10 cellular contexts compared by ENCODE assay signal in genomic region chr1:170697338-170697715, GRCh38. TPM values are rescaled to one million over a fixed set of nuclear protein-coding genes. Genes with fewer than 3 reads are reported as not detected.
"Had no signal": no experiment of that assay in that cellular context is flagged by ENCODE, and none has a peak within 500 bp of the region (broad histone marks: within the 10 kb centered on the region; RNA-seq: fewer than 3 reads in every experiment).

No MANE protein-coding gene starts in this region.

- H3K27me3 ChIP-seq: ovary, thyroid gland had no signal

- H3K4me3 ChIP-seq: ovary, skin epidermis, thyroid gland had no signal

- H3K36me3 ChIP-seq: ovary, thyroid gland had no signal

- DNase-seq: activated B cell treated with CpG ODN at 0.5 μM for 24 hours; activated CD4-positive, alpha-beta T cell treated with anti-CD3 and anti-CD28 coated beads, Interleukin-2, amount 10 ng/mL, durations not matched to agents 24 days and 14 days; activated CD8-positive, alpha-beta memory T cell treated with anti-CD3 and anti-CD28 coated beads for 24 hours; activated naive CD4-positive, alpha-beta T cell treated with Interleukin-2 at 50 U/mL for 16 hours; activated naive CD8-positive, alpha-beta T cell treated with anti-CD3 and anti-CD28 coated beads, Interleukin-2, amount 50 U/mL, for 24 hours; dermis blood vessel endothelial cell; ovary; thyroid gland had no signal

- ATAC-seq: activated naive CD8-positive, alpha-beta T cell treated with anti-CD3 and anti-CD28 coated beads, Interleukin-2, amount 50 U/mL, for 24 hours had no signal

- H3K9me3 ChIP-seq: ovary, thyroid gland had no signal

RNA-seq across cellular contexts. Expression of gene PRRX1, which starts 33.4 kb away (rescaled TPM):
- total RNA-seq: activated B cell treated with CpG ODN at 0.5 μM for 24 hours; activated CD4-positive, alpha-beta T cell treated with anti-CD3 and anti-CD28 coated beads, Interleukin-2, amount 10 ng/mL, durations not matched to agents 24 days and 14 days; renal cortical epithelial cell had no signal
